Comparison of ENCODE assay signal across 12 cellular contexts in the genomic region with DNA sequence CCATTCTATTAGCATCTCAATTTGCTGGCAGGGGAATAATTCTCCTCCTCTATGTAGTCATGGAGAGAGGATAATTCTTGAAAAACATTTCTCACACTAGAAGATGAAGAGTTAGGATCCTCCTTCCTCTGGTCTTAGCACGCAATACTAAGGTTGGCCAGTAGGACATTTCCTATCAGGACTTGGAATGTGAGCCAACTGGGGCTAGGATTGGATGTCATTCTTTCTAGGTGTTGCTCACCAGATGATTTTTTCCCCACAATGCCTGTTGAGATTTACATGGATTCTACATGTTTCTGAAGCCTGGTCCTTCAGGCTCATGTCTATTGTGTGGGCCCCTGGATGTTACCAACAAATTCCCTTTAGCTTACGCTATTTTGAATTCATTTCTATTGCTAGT. TPM values are rescaled to one million over a fixed set of nuclear protein-coding genes. Genes with fewer than 3 reads are reported as not detected.
DNase-seq lines count a peak whose midpoint lies in the region; ATAC-seq and TF ChIP-seq lines count a peak whose summit lies in the region.
"Had no signal": no experiment of that assay in that cellular context is flagged by ENCODE, and none has a peak within 500 bp of the region (broad histone marks: within the 10 kb centered on the region; RNA-seq: fewer than 3 reads in every experiment).

No MANE protein-coding gene starts in this region.

- H3K27me3 Mint-ChIP-seq in CD8-positive, alpha-beta memory T cell: peaks cover 2 to 10% of the 10 kb centered on the region in 2 donors

- no peaks in the 10 kb centered on the region for H3K27me3 ChIP-seq in RWPE2 (ENCODE audit: insufficient read depth, poor library complexity, severe bottlenecking)
- H3K27me3 ChIP-seq in CD8-positive, alpha-beta memory T cell (ENCODE audit: insufficient read depth, low read length, poor library complexity, severe bottlenecking): no peaks in the 10 kb centered on the region

- no peak overlapping the region for H3K4me3 ChIP-seq in AG04449 (ENCODE audit: low read depth, low read length)
- no peak overlapping the region for H3K4me3 ChIP-seq in RWPE2 (ENCODE audit: severe bottlenecking)
- H3K4me3 ChIP-seq in CD8-positive, alpha-beta memory T cell (ENCODE audit: low read length): no peak overlapping the region

- CTCF ChIA-PET in AG04449 (lab: Yijun Ruan, JAX): interaction anchor here (1.0 to 13.6 kb wide), 6 partner anchors 9 to 136 kb away, joined by 3 to 485 read pairs (median 4); partner anchors contain the start of gene ALKBH8
- CTCF ChIA-PET in CD8-positive, alpha-beta memory T cell (lab: Charles Lee): interaction anchor here (1.0 kb wide), 1 partner anchor 111 kb away, joined by 3 read pairs; no protein-coding TSS in a partner anchor

- H3K36me3 ChIP-seq in RWPE2 (ENCODE audit: low read depth): no peaks in the 10 kb centered on the region
- no peaks in the 10 kb centered on the region for H3K36me3 ChIP-seq in CD8-positive, alpha-beta memory T cell (ENCODE audit: insufficient read depth, low read length)

- H3K27ac Mint-ChIP-seq in CD8-positive, alpha-beta memory T cell: no peak overlapping the region
- H3K27ac Mint-ChIP-seq: activated CD8-positive, alpha-beta T cell treated with anti-CD3 and anti-CD28 coated beads for 36 hours; CD4-positive, alpha-beta memory T cell; naive thymus-derived CD4-positive, alpha-beta T cell had no signal

- no peak overlapping the region for H3K4me3 Mint-ChIP-seq in CD8-positive, alpha-beta memory T cell
- H3K4me3 Mint-ChIP-seq: activated CD8-positive, alpha-beta T cell treated with anti-CD3 and anti-CD28 coated beads for 36 hours; CD4-positive, alpha-beta memory T cell; naive thymus-derived CD4-positive, alpha-beta T cell had no signal

- no peaks in the 10 kb centered on the region for H3K9me3 Mint-ChIP-seq in CD8-positive, alpha-beta memory T cell
- H3K9me3 Mint-ChIP-seq: activated CD8-positive, alpha-beta T cell treated with anti-CD3 and anti-CD28 coated beads for 36 hours; naive thymus-derived CD4-positive, alpha-beta T cell had no signal

- H3K36me3 Mint-ChIP-seq in CD8-positive, alpha-beta memory T cell: no peaks in the 10 kb centered on the region
- H3K36me3 Mint-ChIP-seq: CD4-positive, alpha-beta memory T cell; naive thymus-derived CD4-positive, alpha-beta T cell had no signal

- no peaks in the 10 kb centered on the region for H3K9me3 ChIP-seq in RWPE2 (ENCODE audit: severe bottlenecking)
- no peaks in the 10 kb centered on the region for H3K9me3 ChIP-seq in CD8-positive, alpha-beta memory T cell (ENCODE audit: low read length)

- no peak for ATAC-seq in RWPE2 (ENCODE audit: low read depth)
- no peak for ATAC-seq in GM21515 (IDR thresholded peaks at IDR 0.05; ENCODE audit: unreplicated experiment)
- ATAC-seq in GM21717 (IDR thresholded peaks at IDR 0.05; ENCODE audit: unreplicated experiment): no peak
- ATAC-seq: activated CD8-positive, alpha-beta T cell treated with anti-CD3 and anti-CD28 coated beads for 36 hours; naive thymus-derived CD4-positive, alpha-beta T cell had no signal

- TF ChIP-seq CTCF in AG04449 (IDR thresholded peaks at IDR 0.05; ENCODE audit: insufficient read depth, low read length, missing control alignments) (peak; percentile 27), RWPE2 (IDR thresholded peaks at IDR 0.05; ENCODE audit: poor library complexity, severe bottlenecking) (peak; percentile 21)

- no peak for DNase-seq in AG04449 (ENCODE audit: low read depth, low spot score)
- peak; percentile 14 for DNase-seq in H4 (ENCODE audit: low spot score)
- no peak for DNase-seq in RWPE2 (ENCODE audit: low spot score)
- peak; percentile 13 for DNase-seq in germinal center (ENCODE audit: low spot score)
- DNase-seq in NCI-H1436 treated with DMSO at 0.1 percent for 48 hours (lab: John Stamatoyannopoulos, UW): no peak
- DNase-seq in CD8-positive, alpha-beta memory T cell: no peak
- DNase-seq: activated CD8-positive, alpha-beta T cell treated with anti-CD3 and anti-CD28 coated beads for 36 hours; anterior cingulate cortex; CD4-positive, alpha-beta memory T cell; naive thymus-derived CD4-positive, alpha-beta T cell had no signal

- H3K4me1 Mint-ChIP-seq in CD8-positive, alpha-beta memory T cell: no peaks in the 10 kb centered on the region
- H3K4me1 Mint-ChIP-seq: CD4-positive, alpha-beta memory T cell had no signal

- POLR2A ChIA-PET in AG04449 (lab: Yijun Ruan, JAX): no interaction called here
- POLR2A ChIA-PET in CD8-positive, alpha-beta memory T cell (lab: Charles Lee): no interaction called here

- H3K4me1 ChIP-seq in RWPE2 (ENCODE audit: insufficient read depth, poor library complexity, severe bottlenecking): no peaks in the 10 kb centered on the region
- no peaks in the 10 kb centered on the region for H3K4me1 ChIP-seq in CD8-positive, alpha-beta memory T cell (ENCODE audit: insufficient read depth, low read length)

- H3K27ac ChIP-seq in RWPE2 (ENCODE audit: poor library complexity, severe bottlenecking): no peak overlapping the region
- no peak overlapping the region for H3K27ac ChIP-seq in CD8-positive, alpha-beta memory T cell (ENCODE audit: low read depth, low read length)

RNA-seq across cellular contexts. Expression of gene SLN, which starts 28.0 kb away (rescaled TPM):
- total RNA-seq in H4 (2014; rRNA removed; shearing (Covaris generic)): 1.9 TPM in 1 of 2 replicates, not detected in the other
- not detected for total RNA-seq in CD8-positive, alpha-beta memory T cell
- polyA plus RNA-seq in CD8-positive, alpha-beta memory T cell: not detected
- total RNA-seq: activated CD8-positive, alpha-beta T cell treated with anti-CD3 and anti-CD28 coated beads for 36 hours; CD4-positive, alpha-beta memory T cell; naive thymus-derived CD4-positive, alpha-beta T cell had no signal
- polyA plus RNA-seq: CD4-positive, alpha-beta memory T cell; naive thymus-derived CD4-positive, alpha-beta T cell had no signal

Comparison
In these comparisons a context has a peak if more than half of its experiments do, and no peak if none do; other contexts are left out.
1. DNase-seq: peak in H4 (single experiment) and germinal center (single experiment); none in AG04449 (single experiment), RWPE2 (single experiment), NCI-H1436 treated with DMSO at 0.1 percent for 48 hours (single experiment) and CD8-positive, alpha-beta memory T cell (0 of 5).